10 cellular contexts compared by ENCODE assay signal in the genomic region with DNA sequence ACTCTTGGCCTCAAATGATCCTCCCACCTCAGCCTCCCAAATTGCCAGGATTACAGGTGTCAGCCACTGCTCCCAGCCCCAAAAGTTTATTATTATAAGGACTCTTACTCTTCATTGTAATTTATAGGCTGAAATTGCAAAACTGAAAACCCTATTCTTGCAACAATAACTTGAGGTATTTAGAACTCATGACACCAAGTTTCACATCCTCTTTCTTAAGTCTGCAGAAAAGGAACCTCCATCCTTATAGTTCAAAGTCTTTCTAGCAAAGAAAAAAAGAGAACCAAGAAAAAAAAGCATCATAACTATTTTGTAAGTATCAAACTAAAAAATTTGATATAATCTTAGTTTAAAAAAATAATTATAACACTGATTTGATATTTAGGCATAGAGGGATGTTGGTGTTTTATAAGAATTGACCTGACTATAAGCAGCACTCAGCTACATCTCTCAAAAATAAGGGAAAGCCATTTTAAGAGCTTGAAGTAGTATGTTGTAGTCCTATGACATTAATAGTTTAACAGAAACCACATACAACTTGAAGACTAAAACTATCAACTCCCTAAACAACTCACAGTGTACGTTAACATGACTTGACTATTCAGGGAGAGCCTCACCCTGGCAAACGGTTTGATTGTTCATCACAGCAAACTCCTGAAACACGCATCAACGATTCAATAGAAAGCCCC.
A peak's percentile ranks its signal among the peaks of the same experiment; 100 is the strongest.
DNase-seq lines count a peak whose midpoint lies in the region; ATAC-seq lines count a peak whose summit lies in the region.
"Had no signal": no experiment of that assay in that cellular context is flagged by ENCODE, and none has a peak within 500 bp of the region (broad histone marks: within the 10 kb centered on the region; RNA-seq: fewer than 3 reads in every experiment).

No MANE protein-coding gene starts in this region.

- DNase-seq in germinal center (ENCODE audit: low spot score) (peak; percentile 26), putamen (ENCODE audit: low spot score) (no peak), Ammon's horn (ENCODE audit: low spot score) (no peak), DMS114 treated with DMSO at 0.1 percent for 48 hours (lab: John Stamatoyannopoulos, UW; ENCODE audit: unreplicated experiment) (no peak)
- no peak for DNase-seq in activated effector memory CD4-positive, alpha-beta T cell treated with Interleukin-2 at 50 U/mL for 16 hours
- DNase-seq: COR-L47; effector CD4-positive, alpha-beta T cell had no signal

- ATAC-seq in GM18499 (IDR thresholded peaks at IDR 0.05; ENCODE audit: insufficient read depth, unreplicated experiment) (peak; percentile 73), GM21576 (IDR thresholded peaks at IDR 0.05; ENCODE audit: unreplicated experiment) (peak; percentile 88), HG03432 (IDR thresholded peaks at IDR 0.05; ENCODE audit: unreplicated experiment) (peak; percentile 92)
